ENCODE assay signal across 6 cellular contexts in the genomic region with DNA sequence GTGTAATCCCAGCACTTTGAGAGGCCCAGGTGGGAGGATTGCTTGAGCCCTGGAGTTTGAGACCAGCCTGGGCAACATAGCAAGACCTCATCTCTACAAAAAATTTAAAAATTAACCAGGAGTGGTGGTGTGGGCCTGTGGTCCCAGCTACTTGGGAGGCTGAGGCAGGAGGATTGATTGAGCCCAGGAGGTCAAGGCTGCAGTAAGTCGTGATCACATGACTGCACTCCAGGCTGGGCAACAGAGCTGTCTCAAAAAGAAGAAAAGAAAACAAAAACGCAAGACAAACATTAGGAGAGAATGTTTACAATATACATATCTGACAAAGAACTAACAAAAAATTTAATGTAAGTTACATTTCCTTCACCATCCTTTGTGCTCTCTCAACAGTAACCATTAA.
DNase-seq lines count a peak whose midpoint lies in the region; ATAC-seq and TF ChIP-seq lines count a peak whose summit lies in the region.
"Not testable (repeated sequence)": the region's sequence is repeated elsewhere in the genome, so short reads cannot be mapped to it uniquely, and the experiment has no call there.

No MANE protein-coding gene starts in this region.

- not testable (repeated sequence) for H3K4ac ChIP-seq in IMR-90 (ENCODE audit: low read depth, low read length)

- CTCF ChIA-PET in IMR-90 (lab: Yijun Ruan, JAX) (interaction anchor here (1.5 to 1.7 kb wide), 2 partner anchors 17 to 96 kb away, joined by 3 read pairs; no protein-coding TSS in a partner anchor), WTC11 (lab: Charles Lee) (interaction anchor here (0.6 kb wide), 1 partner anchor 100 kb away, joined by 4 read pairs; no protein-coding TSS in a partner anchor)

- not testable (repeated sequence) for H2AK5ac ChIP-seq in IMR-90 (ENCODE audit: low read depth, low read length)

- not testable (repeated sequence) for H2BK120ac ChIP-seq in IMR-90 (ENCODE audit: low read depth, low read length)

- H3K9ac ChIP-seq in IMR-90 (ENCODE audit: low read depth, low read length); fibroblast of lung (ENCODE audit: insufficient read depth, low read length); neural progenitor cell: not testable (repeated sequence)

- H3K4me1 Mint-ChIP-seq in GM23338, WTC11: not testable (repeated sequence)
- peaks cover 12% of the 10 kb centered on the region for H3K4me1 Mint-ChIP-seq in nephron
- peaks cover 11% of the 10 kb centered on the region for H3K4me1 Mint-ChIP-seq in neural progenitor cell

- POLR2A ChIA-PET in IMR-90 (lab: Charles Lee; ENCODE audit: unreplicated experiment); WTC11 (lab: Charles Lee): not testable (repeated sequence)

- H4K20me1 ChIP-seq in GM23338 (replicated peaks; ENCODE audit: insufficient read depth); IMR-90 (ENCODE audit: insufficient read depth, low read length); fibroblast of lung (ENCODE audit: control insufficient read depth, extremely low read depth, insufficient read depth, low read length); neural progenitor cell (ENCODE audit: low read depth): not testable (repeated sequence)

- not testable (repeated sequence) for H3K27me3 Mint-ChIP-seq in GM23338 (ENCODE audit: insufficient read depth, low read depth, poor library complexity); WTC11 (ENCODE audit: low read depth); nephron (ENCODE audit: low read depth); neural progenitor cell (ENCODE audit: insufficient read depth, low read depth)

- not testable (repeated sequence) for H3K4me1 ChIP-seq in GM23338 (ENCODE audit: insufficient read depth); IMR-90 (ENCODE audit: control insufficient read depth, insufficient read depth, low read length); fibroblast of lung (ENCODE audit: control insufficient read depth, extremely low read depth, insufficient read depth, low read length); neural progenitor cell

- not testable (repeated sequence) for H3K18ac ChIP-seq in IMR-90 (ENCODE audit: low read depth, low read length)

- in situ Hi-C loops in IMR-90 (cut with MboI; ENCODE audit: low sequenced_read_pairs): not testable (repeated sequence)

- H4K91ac ChIP-seq in IMR-90 (ENCODE audit: insufficient read depth, low read depth, low read length): not testable (repeated sequence)

- TF ChIP-seq RAD21 in IMR-90 (IDR thresholded peaks at IDR 0.05; ENCODE audit: low read length): not testable (repeated sequence)

- not testable (repeated sequence) for H3K9me1 ChIP-seq in IMR-90 (ENCODE audit: insufficient read depth, low read length)

- dilution Hi-C loops in IMR-90 (cut with HindIII; ENCODE audit: low sequenced_read_pairs, unreplicated experiment): not testable (repeated sequence)

- H3K23ac ChIP-seq in IMR-90 (ENCODE audit: low read depth, low read length): not testable (repeated sequence)

- H3K14ac ChIP-seq in IMR-90 (replicated peaks; ENCODE audit: low read depth, low read length): peak overlapping the region; percentile 73; the same call in 1 of the 2 replicates

- H3K4me3 ChIP-seq in GM23338; IMR-90 (ENCODE audit: insufficient read depth, low read depth, low read length); fibroblast of lung (replicated peaks in 1 of 4; ENCODE audit: control extremely low read depth in 1 of 4, insufficient read depth in 1 of 4, low read depth in 3 of 4, low read length in 4 of 4); neural progenitor cell: not testable (repeated sequence)

- not testable (repeated sequence) for H3K79me2 ChIP-seq in GM23338 (replicated peaks; ENCODE audit: insufficient read depth); fibroblast of lung (ENCODE audit: control insufficient read depth, insufficient read depth, low read length); neural progenitor cell (ENCODE audit: low read depth)

- not testable (repeated sequence) for TF ChIP-seq POLR2A in IMR-90 (IDR thresholded peaks at IDR 0.05; ENCODE audit: low read depth, low read length)

- not testable (repeated sequence) for H2AK9ac ChIP-seq in IMR-90 (replicated peaks; ENCODE audit: low read depth, low read length, poor library complexity)

- intact Hi-C loops in IMR-90 (cut with micrococcal nuclease): loop anchor here (10.0 kb wide), 1 partner anchor 360 kb away; no protein-coding TSS in a partner anchor

- H3K27me3 ChIP-seq in GM23338 (ENCODE audit: insufficient read depth); IMR-90 (ENCODE audit: control insufficient read depth, insufficient read depth, low read length); fibroblast of lung (ENCODE audit: control insufficient read depth, insufficient read depth, low read length); neural progenitor cell: not testable (repeated sequence)

- H3K27ac Mint-ChIP-seq in GM23338: peak overlapping the region; percentile 40; the same call in 1 of the 2 replicates
- peak overlapping the region; percentile 16; the same call in 1 of the 2 replicates for H3K27ac Mint-ChIP-seq in WTC11
- H3K27ac Mint-ChIP-seq in nephron: peak overlapping the region in 2 of 3 experiments; percentile 40 to 53
- peak overlapping the region; percentile 53 for H3K27ac Mint-ChIP-seq in neural progenitor cell

- ATAC-seq in GM23338; IMR-90 (ENCODE audit: low read depth); WTC11: not testable (repeated sequence)

- H3K9me3 Mint-ChIP-seq in GM23338, WTC11, nephron, neural progenitor cell: not testable (repeated sequence)

- not testable (repeated sequence) for DNase-seq in GM23338 (ENCODE audit: low spot score); IMR-90; WTC11 (ENCODE audit: low spot score); fibroblast of lung (ENCODE audit: low read depth in 2 of 2); neural progenitor cell (ENCODE audit: low spot score)

- not testable (repeated sequence) for H3K36me3 ChIP-seq in GM23338 (ENCODE audit: insufficient read depth); IMR-90 (ENCODE audit: control insufficient read depth, insufficient read depth, low read length); fibroblast of lung (ENCODE audit: control insufficient read depth, insufficient read depth, low read length); neural progenitor cell

- not testable (repeated sequence) for H3K27ac ChIP-seq in GM23338 (ENCODE audit: low read depth); IMR-90 (ENCODE audit: insufficient read depth, low read length); fibroblast of lung (ENCODE audit: insufficient read depth, low read length); neural progenitor cell

- H4K8ac ChIP-seq in IMR-90 (ENCODE audit: low read depth in 2 of 2, low read length in 2 of 2): peak overlapping the region in 1 of 2 experiments; percentile 53; a peak in 1 of 4 replicates

- not testable (repeated sequence) for H3K9me2 ChIP-seq in GM23338 (ENCODE audit: insufficient read depth)

- H4K5ac ChIP-seq in IMR-90 (ENCODE audit: low read depth, low read length): not testable (repeated sequence)

- H2BK5ac ChIP-seq in IMR-90 (ENCODE audit: low read depth, low read length, poor library complexity, severe bottlenecking): not testable (repeated sequence)

- not testable (repeated sequence) for TF ChIP-seq CTCF in GM23338 (conservative IDR thresholded peaks at IDR 0.05; ENCODE audit: low read depth in 2 of 2); IMR-90 (conservative IDR thresholded peaks at IDR 0.05; ENCODE audit: low read depth, low read length); WTC11 (IDR thresholded peaks at IDR 0.05); fibroblast of lung (conservative IDR thresholded peaks at IDR 0.05 in 1 of 2, IDR thresholded peaks at IDR 0.05 in 1 of 2; ENCODE audit: low read depth in 1 of 2, low read length in 2 of 2); nephron (IDR thresholded peaks at IDR 0.05; ENCODE audit: unreplicated experiment in 3 of 3); neural progenitor cell (IDR thresholded peaks at IDR 0.05)

- WGBS in IMR-90 (ENCODE audit: extremely low coverage in 2 of 2, insufficient read length in 1 of 2), 2 experiments: no CpG with 5 or more reads among the region's 2 CpGs

- peak overlapping the region; percentile 87; the same call in 1 of the 2 replicates for H2AFZ ChIP-seq in GM23338
- not testable (repeated sequence) for H2AFZ ChIP-seq in IMR-90 (replicated peaks; ENCODE audit: low read length, poor library complexity)
- peak overlapping the region; percentile 3 for H2AFZ ChIP-seq in fibroblast of lung (ENCODE audit: low read length)
- H2AFZ ChIP-seq in neural progenitor cell (replicated peaks): peak overlapping the region; percentile 4

- 0 out of 2 replicates have a peak overlapping the region, but pooled peaks have one; percentile 5 for H2BK20ac ChIP-seq in IMR-90 (ENCODE audit: low read depth, low read length)

- not testable (repeated sequence) for H3K9me3 ChIP-seq in IMR-90 (ENCODE audit: control insufficient read depth, insufficient read depth, low read length); fibroblast of lung (ENCODE audit: control insufficient read depth, insufficient read depth, low read depth, low read length); neural progenitor cell (ENCODE audit: low read depth)

- H3K56ac ChIP-seq in IMR-90 (ENCODE audit: extremely low read depth, insufficient read depth, low read length): not testable (repeated sequence)

- H3K79me1 ChIP-seq in IMR-90 (ENCODE audit: low read depth in 1 of 2, low read length in 2 of 2): not testable (repeated sequence)

- H3K36me3 Mint-ChIP-seq in GM23338 (ENCODE audit: low read depth); WTC11; nephron (ENCODE audit: low read depth); neural progenitor cell: not testable (repeated sequence)

- not testable (repeated sequence) for H3F3A ChIP-seq in GM23338 (replicated peaks; ENCODE audit: low read depth); neural progenitor cell (ENCODE audit: low read depth)

- not testable (repeated sequence) for H3K4me3 Mint-ChIP-seq in GM23338, WTC11, nephron, neural progenitor cell

- not testable (repeated sequence) for H3K4me2 ChIP-seq in GM23338; IMR-90 (ENCODE audit: low read depth, low read length); fibroblast of lung (ENCODE audit: extremely low read depth, insufficient read depth, low read length); neural progenitor cell

- not testable (repeated sequence) for H2BK15ac ChIP-seq in IMR-90 (ENCODE audit: low read depth, low read length)

- not testable (repeated sequence) for BruUV-seq in IMR-90 (replicated peaks; lab: Mats Ljungman, UMichigan)
